In the genomic region with DNA sequence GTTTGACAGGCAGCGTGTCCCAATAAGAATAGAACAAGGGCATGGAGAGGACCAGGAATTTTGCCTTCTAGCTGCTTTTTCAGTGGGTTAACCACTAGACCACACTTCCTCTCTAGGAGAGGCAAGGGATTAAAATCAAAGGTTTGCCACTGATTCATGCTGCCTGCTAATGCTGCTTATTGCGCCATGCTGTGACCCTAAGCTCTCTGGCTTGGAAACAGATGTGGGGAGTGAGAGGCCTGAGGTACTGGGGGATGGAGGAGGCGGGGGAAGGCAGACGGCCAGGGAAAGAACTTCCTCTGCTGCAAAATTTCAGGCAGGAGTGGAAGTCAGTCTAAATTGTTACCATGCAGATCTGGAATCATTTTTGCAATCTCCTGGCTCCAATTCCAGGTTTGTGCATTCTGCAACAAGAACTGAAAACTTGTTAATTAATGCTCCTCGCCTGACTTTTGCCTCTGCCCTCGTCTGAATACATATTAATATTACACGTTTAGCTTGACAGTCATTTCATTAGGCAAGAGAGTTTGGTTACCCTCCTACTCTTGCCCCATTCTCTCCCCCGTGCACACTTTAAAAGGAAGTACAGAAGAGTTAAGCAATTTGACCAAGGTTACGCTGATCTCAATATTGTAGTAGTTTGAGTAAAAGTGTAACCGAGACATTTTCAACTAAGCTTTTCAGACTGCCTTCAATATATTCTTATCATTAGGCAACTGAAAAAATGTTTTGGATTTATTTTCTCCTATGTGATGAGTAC, we compare ENCODE assay signal across 8 cellular contexts.
DNase-seq lines count a peak whose midpoint lies in the region; ATAC-seq lines count a peak whose summit lies in the region.

No MANE protein-coding gene starts in this region.

- intact Hi-C loops in Right ventricle myocardium inferior (cut with DNase I): loop anchor here (5.0 kb wide), 2 partner anchors 121 to 124 kb away; a partner anchor contains a TSS

- DNase-seq in T1000 (lab: John Stamatoyannopoulos, UW): peak; percentile 56
- peak; percentile 87 for DNase-seq in Right ventricle myocardium inferior (ENCODE audit: missing footprints)
- DNase-seq in putamen (ENCODE audit: low spot score): peak; percentile 58
- no peak for DNase-seq in NCI-H2227 (lab: John Stamatoyannopoulos, UW; ENCODE audit: unreplicated experiment)
- DNase-seq in 8988T: no peak

- peak; percentile 60 for ATAC-seq in GM18499 (IDR thresholded peaks at IDR 0.05; ENCODE audit: insufficient read depth, unreplicated experiment)
- peak; percentile 43 for ATAC-seq in HG03280 (IDR thresholded peaks at IDR 0.05; ENCODE audit: unreplicated experiment)
- ATAC-seq in Right ventricle myocardium inferior: peak; percentile 88
- no peak for ATAC-seq in HG03139 (IDR thresholded peaks at IDR 0.05; ENCODE audit: unreplicated experiment)

Comparison
In these comparisons a context has a peak if more than half of its experiments do, and no peak if none do; other contexts are left out.
1. DNase-seq: peak in T1000 (single experiment), Right ventricle myocardium inferior (single experiment) and putamen (single experiment); none in NCI-H2227 (single experiment) and 8988T (single experiment).